Comparison of ENCODE assay signal across 8 cellular contexts in genomic region chr10:73730153-73730906, GRCh38.
A peak's percentile ranks its signal among the peaks of the same experiment; 100 is the strongest.
DNase-seq lines count a peak whose midpoint lies in the region; ATAC-seq and TF ChIP-seq lines count a peak whose summit lies in the region.

No MANE protein-coding gene starts in this region.

- H3K27ac ChIP-seq in cingulate gyrus (ENCODE audit: low read depth, low read length) (peak overlapping the region; percentile 91), layer of hippocampus (ENCODE audit: low read depth, low read length) (peak overlapping the region; percentile 83)

- peak; percentile 74 to 79 for DNase-seq in AML-193 (lab: John Stamatoyannopoulos, UW)
- peak; percentile 77 for DNase-seq in NCI-H510A treated with DMSO at 0.1 percent for 48 hours (lab: John Stamatoyannopoulos, UW)
- peak; percentile 95 for DNase-seq in activated CD4-positive, alpha-beta T cell treated with anti-CD3 and anti-CD28 coated beads for 48 hours
- DNase-seq in stimulated activated CD4-positive, alpha-beta T cell treated with anti-CD3 and anti-CD28 coated beads, Interleukin-1b, Interleukin-23, amount 100 ng/mL, for 24 hours (ENCODE audit: low read depth in 4 of 4, low spot score in 1 of 4), result peak; percentile 76 to 91 (median 86)

- peak; percentile 93 for TF ChIP-seq POLR2A in GM19099 (IDR thresholded peaks at IDR 0.05; ENCODE audit: extremely low read depth, insufficient read length, low read depth)

- no peaks in the 10 kb centered on the region for H3K27me3 ChIP-seq in layer of hippocampus (ENCODE audit: control insufficient read depth, insufficient read depth, low read length)

- ATAC-seq in HG03378 (IDR thresholded peaks at IDR 0.05; ENCODE audit: unreplicated experiment), result peak; percentile 76

Comparison
In these comparisons a context has a peak if more than half of its experiments do, and no peak if none do; other contexts are left out.
1. Peak in every context shown above with its lines: DNase-seq, ATAC-seq and H3K27ac ChIP-seq.